Comparison of ENCODE assay signal across 22 cellular contexts in genomic region chr12:39897315-39897714, GRCh38.
"Had no signal": no experiment of that assay in that cellular context is flagged by ENCODE, and none has a peak within 500 bp of the region (broad histone marks: within the 10 kb centered on the region; RNA-seq: fewer than 3 reads in every experiment).

No MANE protein-coding gene starts in this region.

- H3K36me3 ChIP-seq: heart right ventricle, lower lobe of right lung, ovary, right atrium auricular region, spleen, suprapubic skin, thoracic aorta, tibial artery, upper lobe of right lung had no signal

- H3K79me2 ChIP-seq: hepatocyte had no signal

- H3K9me3 ChIP-seq: heart right ventricle, lower lobe of right lung, ovary, right atrium auricular region, spleen, suprapubic skin, thoracic aorta, tibial artery, upper lobe of right lung had no signal

- H3K4me3 ChIP-seq: heart right ventricle, hepatocyte, lower lobe of right lung, ovary, right atrium auricular region, spleen, suprapubic skin, thoracic aorta, tibial artery, upper lobe of right lung had no signal

- H3K4me1 ChIP-seq: lower lobe of right lung, right atrium auricular region, spleen, upper lobe of right lung had no signal

- H2AFZ ChIP-seq: hepatocyte had no signal

- ATAC-seq: heart right ventricle; left ventricle myocardium superior; lower lobe of right lung; naive thymus-derived CD8-positive, alpha-beta T cell; sciatic nerve; stimulated activated effector memory CD8-positive, alpha-beta T cell treated with anti-CD3 and anti-CD28 coated beads, Interleukin-12 subunit alpha, Interleukin-12 subunit beta, amount 100 ng/mL, for 72 hours; upper lobe of right lung had no signal

- H3K27ac ChIP-seq: heart right ventricle, hepatocyte, lower lobe of right lung, ovary, right atrium auricular region, spleen, suprapubic skin, thoracic aorta, tibial artery, upper lobe of right lung had no signal

- H3K4me2 ChIP-seq: hepatocyte had no signal

- DNase-seq: heart right ventricle; islet precursor cell; left ventricle myocardium superior; lower lobe of right lung; mammary epithelial cell; mesenchymal stem cell; naive thymus-derived CD8-positive, alpha-beta T cell; ovary; small intestine; spleen; stimulated activated CD4-positive, alpha-beta T cell treated with anti-CD3 and anti-CD28 coated beads, Interleukin-4, amount 100 ng/mL, for 24 hours; stimulated activated naive CD4-positive, alpha-beta T cell; tibial artery; trophoblast cell; upper lobe of right lung had no signal

- H3K27me3 ChIP-seq: heart right ventricle, hepatocyte, ovary, right atrium auricular region, spleen, suprapubic skin, tibial artery, upper lobe of right lung had no signal

- FAIRE-seq: urothelium cell line had no signal
